7 cellular contexts compared by ENCODE assay signal in the genomic region with DNA sequence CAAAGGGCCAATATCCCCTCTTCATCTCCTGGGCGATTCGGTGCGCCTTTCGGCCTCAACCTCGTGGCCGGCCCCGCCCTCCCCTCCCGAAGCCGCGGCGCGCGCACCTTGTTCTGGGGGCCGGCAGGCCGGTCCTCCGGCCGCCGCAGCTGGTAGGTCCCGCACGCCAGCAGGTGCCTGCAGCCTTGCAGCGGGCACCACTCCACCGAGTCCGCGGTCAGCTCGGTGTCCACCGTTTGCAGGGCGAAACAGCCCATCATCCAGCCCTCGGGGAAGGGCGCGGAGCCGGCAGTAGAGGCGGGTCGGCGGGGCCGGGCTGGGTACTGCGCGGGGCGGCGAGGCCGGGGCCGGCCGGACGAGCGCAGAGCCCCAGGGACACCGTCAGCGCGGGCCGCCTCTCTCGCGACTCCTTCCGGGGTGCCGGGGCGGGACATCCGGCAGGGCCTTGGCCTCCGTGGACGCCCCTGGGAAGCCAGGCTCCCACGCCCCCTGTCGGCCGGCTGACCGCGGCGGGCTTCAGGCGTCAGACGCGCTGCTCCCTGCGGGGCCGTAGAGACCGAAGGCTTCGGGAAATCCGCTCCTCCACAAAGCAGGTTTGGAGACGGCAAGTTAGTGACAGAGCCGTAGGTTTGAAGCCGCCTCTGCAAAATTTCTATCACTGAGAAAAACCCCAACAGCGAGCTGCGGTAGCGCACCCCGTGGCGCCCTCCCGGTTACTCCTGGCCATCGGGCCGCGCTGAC.
DNase-seq lines count a peak whose midpoint lies in the region; ATAC-seq and TF ChIP-seq lines count a peak whose summit lies in the region.

Gene DPH7 (minus strand): TSS at position 408 of the 741 bp plus-strand sequence. CDS start 148 bp downstream, at position 260.

- in situ Hi-C loops in astrocyte of the cerebellum (cut with HindIII; ENCODE audit: low sequenced_read_pairs): no loop called here

- ATAC-seq in GM18502 (IDR thresholded peaks at IDR 0.05; ENCODE audit: poor library complexity, unreplicated experiment): peak; percentile 89
- peak; percentile 77 for ATAC-seq in HG02943 (IDR thresholded peaks at IDR 0.05; ENCODE audit: low read depth, unreplicated experiment)

- DNase-seq in NCI-H187 treated with DMSO at 0.1 percent for 48 hours (lab: John Stamatoyannopoulos, UW) (peak; percentile 18), T-helper 22 cell (ENCODE audit: low read depth) (peak; percentile 89), astrocyte of the cerebellum (ENCODE audit: low read depth) (peak; percentile 57), hippocampal formation (lab: John Stamatoyannopoulos, UW) (peak; percentile 83 to 94), retinal pigment epithelial cell (ENCODE audit: low read depth) (peak; percentile 58)

- TF ChIP-seq CTCF in astrocyte of the cerebellum (IDR thresholded peaks at IDR 0.05; ENCODE audit: low read depth, low read length, missing control alignments) (peak; percentile 83), retinal pigment epithelial cell (conservative IDR thresholded peaks at IDR 0.05; ENCODE audit: low read depth, low read length) (peak; percentile 85)

- H3K4me3 ChIP-seq in astrocyte of the cerebellum (ENCODE audit: low read depth, low read length) (peak within 1 kb of the TSS; percentile 85), retinal pigment epithelial cell (ENCODE audit: low read length) (peak within 1 kb of the TSS; percentile 78)

Comparison
In these comparisons a context has a peak if more than half of its experiments do, and no peak if none do; other contexts are left out.
1. Peak in every context shown above with its lines: DNase-seq, ATAC-seq and H3K4me3 ChIP-seq.
2. DNase-seq: peak in every context shown above with its lines; median percentile 89 in T-helper 22 cell; 88 in hippocampal formation; 58 in retinal pigment epithelial cell; 57 in astrocyte of the cerebellum; 18 in NCI-H187 treated with DMSO at 0.1 percent for 48 hours.